In the genomic region with DNA sequence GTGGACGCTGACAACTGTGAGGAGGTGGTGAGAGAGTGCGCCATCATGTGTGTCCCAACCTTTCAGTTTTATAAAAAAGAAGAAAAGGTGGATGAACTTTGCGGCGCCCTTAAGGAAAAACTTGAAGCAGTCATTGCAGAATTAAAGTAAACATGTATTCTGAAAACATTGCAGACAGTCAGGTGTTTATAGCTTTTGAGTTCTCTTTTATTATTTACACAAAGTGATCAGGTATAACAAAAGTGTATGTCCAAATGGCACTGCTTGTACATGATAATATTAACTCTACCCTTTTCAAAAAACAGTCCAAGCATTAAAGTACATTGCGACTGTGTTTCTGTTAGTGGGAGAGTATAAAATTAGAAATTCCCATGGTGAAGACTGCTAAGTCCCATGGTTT, we compare ENCODE assay signal across 37 cellular contexts. TPM values are rescaled to one million over a fixed set of nuclear protein-coding genes. Genes with fewer than 3 reads are reported as not detected.
"Had no signal": no experiment of that assay in that cellular context is flagged by ENCODE, and none has a peak within 500 bp of the region (broad histone marks: within the 10 kb centered on the region; RNA-seq: fewer than 3 reads in every experiment).

No MANE protein-coding gene starts in this region.

- H3K4me2 ChIP-seq: KMS-11 had no signal

- H3K9ac ChIP-seq: KMS-11 had no signal

- H3K4me3 ChIP-seq: MG63 had no signal

- H3K36me3 ChIP-seq: MG63 had no signal

- H3K27me3 ChIP-seq: MG63 had no signal

- H3K9me3 ChIP-seq: MG63 had no signal

- DNase-seq: Karpas-422, Kasumi-1, MG63, MM.1S, MV-4-11, NCI-H1048, NCI-H1092, NCI-H1092 treated with DMSO at 0.1 percent for 48 hours, NCI-H1105, NCI-H1105 treated with DMSO at 0.1 percent for 48 hours, NCI-H1417, NCI-H1417 treated with DMSO at 0.1 percent for 48 hours, NCI-H1436, NCI-H1436 treated with DMSO at 0.1 percent for 48 hours, NCI-H146, NCI-H1694, NCI-H1694 treated with DMSO at 0.1 percent for 48 hours, NCI-H187, NCI-H187 treated with DMSO at 0.1 percent for 48 hours, NCI-H1930, NCI-H2029, NCI-H2029 treated with DMSO at 0.1 percent for 48 hours, NCI-H2081, NCI-H2081 treated with DMSO at 0.1 percent for 48 hours, NCI-H2107, NCI-H2171, NCI-H2171 treated with DMSO at 0.1 percent for 48 hours, NCI-H2227 treated with DMSO at 0.1 percent for 48 hours, NCI-H226, NCI-H345, NCI-H446, NCI-H446 treated with DMSO at 0.1 percent for 48 hours, NCI-H510A, NCI-H510A treated with DMSO at 0.1 percent for 48 hours, NCI-H524 had no signal

- H3K27ac ChIP-seq: KMS-11 had no signal

RNA-seq across cellular contexts. Expression of gene TXNDC2, which starts 2.2 kb away (rescaled TPM):
- total RNA-seq: MCF 10A had no signal
